1 cellular context compared by ENCODE assay signal in genomic region chr12:111362687-111363475, GRCh38.
A peak's percentile ranks its signal among the peaks of the same experiment; 100 is the strongest.
TF ChIP-seq lines count a peak whose summit lies in the region.

No MANE protein-coding gene starts in this region.

TF ChIP-seq in HepG2, 621 proteins besides CTCF, POLR2A, EP300 and RAD21:
- TF ChIP-seq NR1H2 (CRISPR knock-in tag; IDR thresholded peaks at IDR 0.05; ENCODE audit: borderline replicate concordance, low read depth) (no peak), HNRNPL (IDR thresholded peaks at IDR 0.05; ENCODE audit: low read depth, low read length) (0 out of 2 replicates have a peak, but pooled peaks have one; percentile 18), RBFOX2 (IDR thresholded peaks at IDR 0.05; ENCODE audit: low read depth, low read length) (peak; percentile 46), HNRNPK (IDR thresholded peaks at IDR 0.05; ENCODE audit: low read depth, low read length, poor library complexity, severe bottlenecking) (peak; percentile 44), RNF219 (CRISPR knock-in tag; IDR thresholded peaks at IDR 0.05) (no peak)
